Comparison of ENCODE assay signal across 7 cellular contexts in genomic region chr4:74228691-74229640, GRCh38.
DNase-seq lines count a peak whose midpoint lies in the region; ATAC-seq and TF ChIP-seq lines count a peak whose summit lies in the region.

No MANE protein-coding gene starts in this region.

- no peaks in the 10 kb centered on the region for H3K27me3 ChIP-seq in adrenal gland
- no peaks in the 10 kb centered on the region for H3K27me3 ChIP-seq in iPS DF 6.9 (ENCODE audit: control insufficient read depth, insufficient read depth, low read length)

- H3K36me3 ChIP-seq in adrenal gland (replicated peaks in 1 of 2) (no peaks in the 10 kb centered on the region), iPS DF 6.9 (ENCODE audit: control insufficient read depth, insufficient read depth, low read length) (no peaks in the 10 kb centered on the region)

- H3K4me3 ChIP-seq in adrenal gland = no peak overlapping the region
- H3K4me3 ChIP-seq in iPS DF 6.9 (ENCODE audit: low read length) = no peak overlapping the region

- H3K27ac ChIP-seq in adrenal gland = no peak overlapping the region
- H3K27ac ChIP-seq in iPS DF 6.9 (ENCODE audit: low read length) = no peak overlapping the region

- H3K9me3 ChIP-seq in adrenal gland (replicated peaks in 1 of 3) (no peaks in the 10 kb centered on the region), iPS DF 6.9 (ENCODE audit: control insufficient read depth, insufficient read depth, low read length) (no peaks in the 10 kb centered on the region)

- ATAC-seq in GM21723 (IDR thresholded peaks at IDR 0.05; ENCODE audit: unreplicated experiment) = peak; percentile 82

- 47 to 55% (median 51%) methylated on average over 4 of the region's 4 CpGs for WGBS in adrenal gland, 4 donors
- no CpG with 5 or more reads among the region's 4 CpGs for WGBS in iPS DF 6.9 (ENCODE audit: insufficient coverage, insufficient read length)

- DNase-seq in Kasumi-1 (lab: John Stamatoyannopoulos, UW) (peak; percentile 75 to 80), T-helper 1 cell (peak; percentile 24 to 72 (median 54)), adrenal gland (peak; percentile 66 to 87 (median 76)), iPS DF 6.9 (ENCODE audit: low read depth, low spot score) (peak; percentile 60)
- DNase-seq in stimulated activated CD4-positive, alpha-beta T cell treated with anti-CD3 and anti-CD28 coated beads, Interleukin-1b, Interleukin-23, amount 100 ng/mL, for 1 hour (ENCODE audit: low read depth in 2 of 2) = peak; percentile 39 to 47

- TF ChIP-seq CTCF in GM12801 (IDR thresholded peaks at IDR 0.05; ENCODE audit: extremely low read depth, insufficient read length) = peak; percentile 64
- TF ChIP-seq CTCF in adrenal gland (IDR thresholded peaks at IDR 0.05) = peak; percentile 67 to 88 (median 72)

- TF ChIP-seq POLR2A in adrenal gland (IDR thresholded peaks at IDR 0.05) = no peak

- H3K4me1 ChIP-seq in adrenal gland (replicated peaks in 1 of 2) = no peaks in the 10 kb centered on the region
- H3K4me1 ChIP-seq in iPS DF 6.9 (ENCODE audit: control insufficient read depth, insufficient read depth, low read length) = no peaks in the 10 kb centered on the region

- intact Hi-C loops in adrenal gland (cut with DNase I) = no loop called here
